In the genomic region with DNA sequence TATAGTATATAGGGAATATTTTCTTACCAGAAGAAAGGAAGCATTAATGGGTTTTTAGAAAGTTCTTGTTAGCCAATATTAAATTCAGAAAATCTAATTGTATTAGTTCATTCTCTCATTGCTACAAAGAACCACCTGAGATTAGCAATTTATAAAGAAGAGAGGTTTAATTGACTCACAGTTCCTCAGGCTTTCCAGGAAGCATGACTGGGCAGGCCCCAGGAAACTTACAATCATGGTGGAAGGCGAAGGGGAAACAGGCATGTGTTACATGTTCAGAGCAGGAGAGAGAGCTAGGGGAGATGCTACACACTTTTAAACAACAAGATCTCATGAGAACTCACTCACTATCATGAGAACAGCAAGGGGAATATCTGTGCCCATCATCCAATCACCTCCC, we compare ENCODE assay signal across 28 cellular contexts.
"Had no signal": no experiment of that assay in that cellular context is flagged by ENCODE, and none has a peak within 500 bp of the region (broad histone marks: within the 10 kb centered on the region; RNA-seq: fewer than 3 reads in every experiment).

No MANE protein-coding gene starts in this region.

- H2AFZ ChIP-seq: neural progenitor cell, parathyroid adenoma had no signal

- H3K36me3 Mint-ChIP-seq: natural killer cell; neural progenitor cell; stimulated activated effector memory CD8-positive, alpha-beta T cell treated with anti-CD3 and anti-CD28 coated beads, Interleukin-12 subunit alpha, Interleukin-12 subunit beta, amount 100 ng/mL, for 72 hours; stimulated activated naive B cell treated with anti-CD40 and anti-IgM and Interleukin-4, amounts not matched to agents 10 μg/mL and 1 μg/mL and 100 μg/mL, for 72 hours had no signal

- H3K36me3 ChIP-seq: neural progenitor cell, ovary, right lobe of liver, sigmoid colon, stomach, thoracic aorta, thyroid gland, tibial nerve, upper lobe of left lung, vagina had no signal

- H3K4me1 ChIP-seq: neural progenitor cell, parathyroid adenoma, psoas muscle, right lobe of liver, sigmoid colon, stomach, thyroid gland, tibial nerve, upper lobe of left lung, vagina had no signal

- H3K9me3 Mint-ChIP-seq: nephron, neural progenitor cell had no signal

- H3K27me3 ChIP-seq: neural progenitor cell, ovary, right lobe of liver, sigmoid colon, stomach, thyroid gland, tibial nerve, upper lobe of left lung, vagina had no signal

- H3K79me2 ChIP-seq: parathyroid adenoma had no signal

- H3K4me3 ChIP-seq: neural progenitor cell, ovary, psoas muscle, right lobe of liver, sigmoid colon, stomach, thoracic aorta, thyroid gland, tibial nerve, upper lobe of left lung, vagina had no signal

- H3K27ac Mint-ChIP-seq: natural killer cell; nephron; neural progenitor cell; progenitor cell of endocrine pancreas; stimulated activated effector memory CD8-positive, alpha-beta T cell treated with anti-CD3 and anti-CD28 coated beads, Interleukin-12 subunit alpha, Interleukin-12 subunit beta, amount 100 ng/mL, for 72 hours; stimulated activated naive B cell treated with anti-CD40 and anti-IgM and Interleukin-4, amounts not matched to agents 10 μg/mL and 1 μg/mL and 100 μg/mL, for 72 hours; stimulated activated naive CD8-positive, alpha-beta T cell treated with anti-CD3 and anti-CD28 coated beads, Interleukin-15, Interleukin-2, amounts not matched to agents 100 ng/mL and 50 ng/mL, for 24 hours had no signal

- DNase-seq: natural killer cell; occipital lobe; ovary; posterior cingulate gyrus; psoas muscle; right cardiac atrium; right lobe of liver; sigmoid colon; small intestine; stimulated activated CD4-positive, alpha-beta T cell treated with anti-CD3 and anti-CD28 coated beads, Interleukin-15, amount 100 ng/mL, for 24 hours; stimulated activated CD4-positive, alpha-beta T cell treated with anti-CD3 and anti-CD28 coated beads, Interleukin-2, amount 100 ng/mL, for 24 hours; stimulated activated CD4-positive, alpha-beta T cell treated with anti-CD3 and anti-CD28 coated beads, Interleukin-2, amount 100 ng/mL, for 48 hours; stimulated activated CD4-positive, alpha-beta T cell treated with anti-CD3 and anti-CD28 coated beads, Interleukin-4, amount 100 ng/mL, for 24 hours; stimulated activated naive B cell treated with anti-CD40 and anti-IgM and Interleukin-4, amounts not matched to agents 10 μg/mL and 1 μg/mL and 100 μg/mL, for 72 hours; stimulated activated naive CD4-positive, alpha-beta T cell treated with Interleukin-2 at 50 U/mL for 16 hours; stomach; thyroid gland; trophoblast cell; upper lobe of left lung had no signal

- H3K9me3 ChIP-seq: ovary, psoas muscle, right lobe of liver, sigmoid colon, stomach, thoracic aorta, thyroid gland, tibial nerve, upper lobe of left lung, vagina had no signal

- H3K27me3 Mint-ChIP-seq: progenitor cell of endocrine pancreas; stimulated activated naive B cell treated with anti-CD40 and anti-IgM and Interleukin-4, amounts not matched to agents 10 μg/mL and 1 μg/mL and 100 μg/mL, for 72 hours; stimulated activated naive CD8-positive, alpha-beta T cell treated with anti-CD3 and anti-CD28 coated beads, Interleukin-15, Interleukin-2, amounts not matched to agents 100 ng/mL and 50 ng/mL, for 24 hours had no signal

- H3K4me2 ChIP-seq: neural progenitor cell had no signal

- H3K4me3 Mint-ChIP-seq: natural killer cell; nephron; neural progenitor cell; stimulated activated effector memory CD8-positive, alpha-beta T cell treated with anti-CD3 and anti-CD28 coated beads, Interleukin-12 subunit alpha, Interleukin-12 subunit beta, amount 100 ng/mL, for 72 hours; stimulated activated naive B cell treated with anti-CD40 and anti-IgM and Interleukin-4, amounts not matched to agents 10 μg/mL and 1 μg/mL and 100 μg/mL, for 72 hours; stimulated activated naive CD8-positive, alpha-beta T cell treated with anti-CD3 and anti-CD28 coated beads, Interleukin-15, Interleukin-2, amounts not matched to agents 100 ng/mL and 50 ng/mL, for 24 hours had no signal

- H3K9ac ChIP-seq: neural progenitor cell, parathyroid adenoma had no signal

- H3K27ac ChIP-seq: neural progenitor cell, ovary, parathyroid adenoma, psoas muscle, right lobe of liver, sigmoid colon, stomach, thoracic aorta, thyroid gland, tibial nerve, upper lobe of left lung, vagina had no signal

- H3K4me1 Mint-ChIP-seq: natural killer cell; nephron; neural progenitor cell; stimulated activated effector memory CD8-positive, alpha-beta T cell treated with anti-CD3 and anti-CD28 coated beads, Interleukin-12 subunit alpha, Interleukin-12 subunit beta, amount 100 ng/mL, for 72 hours; stimulated activated naive B cell treated with anti-CD40 and anti-IgM and Interleukin-4, amounts not matched to agents 10 μg/mL and 1 μg/mL and 100 μg/mL, for 72 hours had no signal
